Comparison of ENCODE assay signal across 3 cellular contexts in genomic region chr11:102472127-102472526, GRCh38.
TF ChIP-seq lines count a peak whose summit lies in the region.

No MANE protein-coding gene starts in this region.

TF ChIP-seq in liver, 16 proteins besides CTCF, POLR2A, EP300 and RAD21:
- TF ChIP-seq GABPA (IDR thresholded peaks at IDR 0.05 in 1 of 2, conservative IDR thresholded peaks at IDR 0.05 in 1 of 2) (no peak), SP1 (IDR thresholded peaks at IDR 0.05) (no peak), HNF4G (IDR thresholded peaks at IDR 0.05) (no peak), JUND (IDR thresholded peaks at IDR 0.05) (no peak), HNF4A (conservative IDR thresholded peaks at IDR 0.05) (no peak), MAX (IDR thresholded peaks at IDR 0.05) (no peak), ATF3 (IDR thresholded peaks at IDR 0.05) (no peak), EGR1 (IDR thresholded peaks at IDR 0.05; ENCODE audit: low read depth in 2 of 2) (no peak), RXRA (IDR thresholded peaks at IDR 0.05) (no peak), TAF1 (conservative IDR thresholded peaks at IDR 0.05) (no peak), NR2F2 (IDR thresholded peaks at IDR 0.05) (no peak), ZBTB33 (IDR thresholded peaks at IDR 0.05) (no peak), YY1 (IDR thresholded peaks at IDR 0.05) (no peak)

TF ChIP-seq in HepG2, 621 proteins besides CTCF, POLR2A, EP300 and RAD21:
- TF ChIP-seq JUNB (CRISPR knock-in tag; IDR thresholded peaks at IDR 0.05; ENCODE audit: borderline replicate concordance) (no peak), ELF1 (CRISPR knock-in tag; IDR thresholded peaks at IDR 0.05) (no peak)

TF ChIP-seq in K562, 482 proteins besides CTCF, POLR2A, EP300 and RAD21:
- TF ChIP-seq NFE2L1 (tag; IDR thresholded peaks at IDR 0.05; ENCODE audit: borderline replicate concordance, low read depth): peak; percentile 36; the same call in 1 of the 2 replicates
- TF ChIP-seq ZNF764 (CRISPR knock-in tag; IDR thresholded peaks at IDR 0.05; ENCODE audit: low read depth): no peak
- TF ChIP-seq ZBED1 (IDR thresholded peaks at IDR 0.05): no peak
- peak; percentile 78 for TF ChIP-seq MAFG (tag; conservative IDR thresholded peaks at IDR 0.05)
- peak; percentile 37; the same call in 1 of the 2 replicates for TF ChIP-seq ZNF316 (IDR thresholded peaks at IDR 0.05)
- TF ChIP-seq KDM1A (IDR thresholded peaks at IDR 0.05): no peak
- TF ChIP-seq FOXA3 (CRISPR knock-in tag; conservative IDR thresholded peaks at IDR 0.05 in 1 of 2, IDR thresholded peaks at IDR 0.05 in 1 of 2): no peak
TF ChIP-seq in K562: peak in this region for 3.
